ENCODE assay signal across 9 cellular contexts in genomic region chr19:1105873-1106840, GRCh38. TPM values are rescaled to one million over a fixed set of nuclear protein-coding genes. Genes with fewer than 3 reads are reported as not detected.
DNase-seq lines count a peak whose midpoint lies in the region; TF ChIP-seq lines count a peak whose summit lies in the region.
"Had no signal": no experiment of that assay in that cellular context is flagged by ENCODE, and none has a peak within 500 bp of the region (broad histone marks: within the 10 kb centered on the region; RNA-seq: fewer than 3 reads in every experiment).

No MANE protein-coding gene starts in this region.

- no peaks in the 10 kb centered on the region for H3K27me3 ChIP-seq in stomach smooth muscle (ENCODE audit: control insufficient read depth in 1 of 2, insufficient read depth in 2 of 2, low read length in 2 of 2)
- H3K27me3 ChIP-seq: body of pancreas had no signal

- H3K27me3 Mint-ChIP-seq in activated T-cell treated with anti-CD3 and anti-CD28 coated beads, Interleukin-2, amount 50 U/mL, for 24 hours, result no peaks in the 10 kb centered on the region
- no peaks in the 10 kb centered on the region for H3K27me3 Mint-ChIP-seq in activated CD4-positive, alpha-beta memory T cell treated with anti-CD3 and anti-CD28 coated beads, Interleukin-2, amount 10 ng/mL, durations not matched to agents 7 days and 5 days

- H3K36me3 Mint-ChIP-seq in activated T-cell treated with anti-CD3 and anti-CD28 coated beads, Interleukin-2, amount 50 U/mL, for 24 hours (ENCODE audit: low read depth), result peaks cover 44% of the 10 kb centered on the region
- H3K36me3 Mint-ChIP-seq in activated CD4-positive, alpha-beta memory T cell treated with anti-CD3 and anti-CD28 coated beads, Interleukin-2, amount 10 ng/mL, durations not matched to agents 7 days and 5 days (ENCODE audit: low read depth), result peaks cover 10% of the 10 kb centered on the region

- H3K4me1 Mint-ChIP-seq in activated T-cell treated with anti-CD3 and anti-CD28 coated beads, Interleukin-2, amount 50 U/mL, for 24 hours (ENCODE audit: low read depth), result peaks cover 32% of the 10 kb centered on the region
- peaks cover 33% of the 10 kb centered on the region for H3K4me1 Mint-ChIP-seq in activated CD4-positive, alpha-beta memory T cell treated with anti-CD3 and anti-CD28 coated beads, Interleukin-2, amount 10 ng/mL, durations not matched to agents 7 days and 5 days

- no peaks in the 10 kb centered on the region for H3K9me3 Mint-ChIP-seq in activated T-cell treated with anti-CD3 and anti-CD28 coated beads, Interleukin-2, amount 50 U/mL, for 24 hours
- no peaks in the 10 kb centered on the region for H3K9me3 Mint-ChIP-seq in activated CD4-positive, alpha-beta memory T cell treated with anti-CD3 and anti-CD28 coated beads, Interleukin-2, amount 10 ng/mL, durations not matched to agents 7 days and 5 days

- peaks cover 10 to 14% of the 10 kb centered on the region in 2 donors for H3K36me3 ChIP-seq in stomach smooth muscle (ENCODE audit: control insufficient read depth in 2 of 2, insufficient read depth in 2 of 2, low read length in 2 of 2)

- peak; percentile 5 for TF ChIP-seq CTCF in fibroblast of the aortic adventitia (IDR thresholded peaks at IDR 0.05; ENCODE audit: insufficient read depth, low read length)

- H3K9ac ChIP-seq in stomach smooth muscle (ENCODE audit: low read length in 2 of 2), result no peak overlapping the region

- H3K27ac Mint-ChIP-seq in activated T-cell treated with anti-CD3 and anti-CD28 coated beads, Interleukin-2, amount 50 U/mL, for 24 hours, result peak overlapping the region; percentile 79
- H3K27ac Mint-ChIP-seq in activated CD4-positive, alpha-beta memory T cell treated with anti-CD3 and anti-CD28 coated beads, Interleukin-2, amount 10 ng/mL, durations not matched to agents 7 days and 5 days, result peak overlapping the region; percentile 40

- H3K4me3 ChIP-seq in fibroblast of the aortic adventitia (ENCODE audit: low read depth, low read length), result peak overlapping the region; percentile 80
- H3K4me3 ChIP-seq in stomach smooth muscle (ENCODE audit: low read length in 2 of 2), result no peak overlapping the region
- H3K4me3 ChIP-seq: body of pancreas had no signal

- POLR2A ChIA-PET in activated CD4-positive, alpha-beta memory T cell treated with anti-CD3 and anti-CD28 coated beads, Interleukin-2, amount 10 ng/mL, durations not matched to agents 7 days and 5 days (lab: Charles Lee), result interaction anchor here (0.8 to 8.9 kb wide), 5 partner anchors 9 to 39 kb away, joined by 3 to 104 read pairs (median 6); partner anchors contain the start of genes ARHGAP45 and POLR2E

- DNase-seq in activated T-cell treated with anti-CD3 and anti-CD28 coated beads, Interleukin-2, amount 50 U/mL, for 24 hours, result no peak
- no peak for DNase-seq in activated T-cell treated with anti-CD3 and anti-CD28 coated beads, Interleukin-2, amount 50 U/mL, for 1 hour
- DNase-seq in activated CD4-positive, alpha-beta memory T cell treated with anti-CD3 and anti-CD28 coated beads, Interleukin-2, amount 10 ng/mL, durations not matched to agents 7 days and 5 days, result no peak
- no peak for DNase-seq in fibroblast of the aortic adventitia (ENCODE audit: low read depth)
- no peak for DNase-seq in NCI-H1436 treated with DMSO at 0.1 percent for 48 hours (lab: John Stamatoyannopoulos, UW)
- no peak for DNase-seq in NCI-H446 treated with DMSO at 0.1 percent for 48 hours (lab: John Stamatoyannopoulos, UW)
- no peak for DNase-seq in SW 1271 (lab: John Stamatoyannopoulos, UW)
- DNase-seq: body of pancreas had no signal

- H3K4me1 ChIP-seq in stomach smooth muscle (ENCODE audit: control insufficient read depth, insufficient read depth, low read length), result peaks cover 41% of the 10 kb centered on the region

- H3K27ac ChIP-seq in stomach smooth muscle (ENCODE audit: low read length), result peak overlapping the region; percentile 11

- H3K9me3 ChIP-seq in stomach smooth muscle (ENCODE audit: control insufficient read depth in 2 of 2, low read length in 2 of 2), result no peaks in the 10 kb centered on the region
- H3K9me3 ChIP-seq: body of pancreas had no signal

- CTCF ChIA-PET in activated CD4-positive, alpha-beta memory T cell treated with anti-CD3 and anti-CD28 coated beads, Interleukin-2, amount 10 ng/mL, durations not matched to agents 7 days and 5 days (lab: Charles Lee), result no interaction called here

- peak overlapping the region; percentile 63 for H3K4me3 Mint-ChIP-seq in activated T-cell treated with anti-CD3 and anti-CD28 coated beads, Interleukin-2, amount 50 U/mL, for 24 hours
- peak overlapping the region; percentile 35 for H3K4me3 Mint-ChIP-seq in activated CD4-positive, alpha-beta memory T cell treated with anti-CD3 and anti-CD28 coated beads, Interleukin-2, amount 10 ng/mL, durations not matched to agents 7 days and 5 days

RNA-seq across cellular contexts. Expression of gene GPX4, which starts 2.4 kb away (rescaled TPM):
- 100 to 1,000 TPM; 141 to 148 TPM for total RNA-seq in activated CD4-positive, alpha-beta memory T cell treated with anti-CD3 and anti-CD28 coated beads, Interleukin-2, amount 10 ng/mL, durations not matched to agents 7 days and 5 days
- 156 and 288 TPM in 2 replicates for total RNA-seq in fibroblast of the aortic adventitia (ENCODE audit: low replicate concordance)

RNA-seq across cellular contexts. Expression of gene POLR2E, which starts 11.0 kb away (rescaled TPM):
- total RNA-seq in activated CD4-positive, alpha-beta memory T cell treated with anti-CD3 and anti-CD28 coated beads, Interleukin-2, amount 10 ng/mL, durations not matched to agents 7 days and 5 days, result 100 to 1,000 TPM; 116 to 120 TPM
- 27.7 and 91.2 TPM in 2 replicates for total RNA-seq in fibroblast of the aortic adventitia (ENCODE audit: low replicate concordance)

RNA-seq across cellular contexts. Expression of gene ARHGAP45, which starts 39.2 kb away (rescaled TPM):
- 100 to 1,000 TPM; 419 to 437 TPM for total RNA-seq in activated CD4-positive, alpha-beta memory T cell treated with anti-CD3 and anti-CD28 coated beads, Interleukin-2, amount 10 ng/mL, durations not matched to agents 7 days and 5 days
- 0.18 TPM in 1 of 2 replicates, not detected in the other for total RNA-seq in fibroblast of the aortic adventitia (ENCODE audit: low replicate concordance)

Comparison
In these comparisons a context has a peak if more than half of its experiments do, and no peak if none do; other contexts are left out.
1. RNA of gene ARHGAP45, which starts 39.2 kb away (total RNA-seq): 419 to 437 TPM in activated CD4-positive, alpha-beta memory T cell treated with anti-CD3 and anti-CD28 coated beads, Interleukin-2, amount 10 ng/mL, durations not matched to agents 7 days and 5 days; 0.18 TPM in fibroblast of the aortic adventitia; every median in the first group is over 100 times any median in the second.